ENCODE assay signal across 22 cellular contexts in genomic region chr1:31652891-31653489, GRCh38. TPM values are rescaled to one million over a fixed set of nuclear protein-coding genes. Genes with fewer than 3 reads are reported as not detected.
A peak's percentile ranks its signal among the peaks of the same experiment; 100 is the strongest.
DNase-seq lines count a peak whose midpoint lies in the region; ATAC-seq and TF ChIP-seq lines count a peak whose summit lies in the region.
"Had no signal": no experiment of that assay in that cellular context is flagged by ENCODE, and none has a peak within 500 bp of the region (broad histone marks: within the 10 kb centered on the region; RNA-seq: fewer than 3 reads in every experiment).

No MANE protein-coding gene starts in this region.

- ATAC-seq in left lung = peak; percentile 90
- no peak for ATAC-seq in HG03045 (IDR thresholded peaks at IDR 0.05; ENCODE audit: unreplicated experiment)
- ATAC-seq: A549, PC-3 had no signal

- H3K27me3 Mint-ChIP-seq in nephron (ENCODE audit: low read depth) = peaks cover 1% of the 10 kb centered on the region
- H3K27me3 Mint-ChIP-seq: CD4-positive, alpha-beta T cell had no signal

- H3K9me3 ChIP-seq in left lung = no peaks in the 10 kb centered on the region
- no peaks in the 10 kb centered on the region for H3K9me3 ChIP-seq in thyroid gland
- H3K9me3 ChIP-seq: A549; BLaER1 treated with 17β-estradiol and CSF1 and Interleukin-3, amounts not matched to agents 10 nM and 100 nM; SJSA1 had no signal

- H3K27ac ChIP-seq in caudate nucleus (ENCODE audit: low read depth, low read length) = peak overlapping the region; percentile 20
- H3K27ac ChIP-seq in left lung = no peak overlapping the region
- H3K27ac ChIP-seq in thyroid gland = peak overlapping the region; percentile 76 to 98 (median 91)
- H3K27ac ChIP-seq: A549, SJSA1 had no signal

- 30 to 46% methylated on average over 4 of the region's 4 CpGs for WGBS in thyroid gland, 2 donors

- intact Hi-C loops in left lung (cut with DNase I) = no loop called here
- intact Hi-C loops in thyroid gland (cut with DNase I) = no loop called here

- H3K27me3 ChIP-seq in left lung = no peaks in the 10 kb centered on the region
- no peaks in the 10 kb centered on the region for H3K27me3 ChIP-seq in thyroid gland
- H3K27me3 ChIP-seq: BLaER1 treated with 17β-estradiol and CSF1 and Interleukin-3, amounts not matched to agents 10 nM and 100 nM; SJSA1 had no signal

- H3K36me3 ChIP-seq in left lung (no peaks in the 10 kb centered on the region), thyroid gland (no peaks in the 10 kb centered on the region)
- H3K36me3 ChIP-seq: BLaER1 treated with 17β-estradiol and CSF1 and Interleukin-3, amounts not matched to agents 10 nM and 100 nM had no signal

- H3K27ac Mint-ChIP-seq in nephron = peak overlapping the region in 2 of 3 experiments; percentile 17 to 35
- H3K27ac Mint-ChIP-seq: CD4-positive, alpha-beta T cell; IgD-negative memory B cell had no signal

- H3K9me3 Mint-ChIP-seq in nephron = no peaks in the 10 kb centered on the region
- H3K9me3 Mint-ChIP-seq: CD4-positive, alpha-beta T cell; IgD-negative memory B cell had no signal

- TF ChIP-seq CTCF in left lung (IDR thresholded peaks at IDR 0.05) (no peak), nephron (IDR thresholded peaks at IDR 0.05; ENCODE audit: unreplicated experiment in 3 of 3) (no peak), thyroid gland (IDR thresholded peaks at IDR 0.05) (no peak)

- peaks cover 22% of the 10 kb centered on the region for H3K4me1 Mint-ChIP-seq in nephron
- H3K4me1 Mint-ChIP-seq: IgD-negative memory B cell had no signal

- H3K4me3 Mint-ChIP-seq in nephron = no peak overlapping the region
- H3K4me3 Mint-ChIP-seq: CD4-positive, alpha-beta T cell; IgD-negative memory B cell had no signal

- H3K36me3 Mint-ChIP-seq in nephron (ENCODE audit: low read depth) = peaks cover 7% of the 10 kb centered on the region
- H3K36me3 Mint-ChIP-seq: IgD-negative memory B cell had no signal

- H3K4me3 ChIP-seq in left lung (no peak overlapping the region), thyroid gland (replicated peaks in 1 of 3) (no peak overlapping the region)
- H3K4me3 ChIP-seq: A549; BLaER1 treated with 17β-estradiol and CSF1 and Interleukin-3, amounts not matched to agents 10 nM and 100 nM; SJSA1 had no signal

- H3K4me1 ChIP-seq in left lung (peaks cover 0 to 4% of the 10 kb centered on the region in 2 donors), thyroid gland (peaks cover 55 to 77% of the 10 kb centered on the region in 2 donors)
- H3K4me1 ChIP-seq: A549, SJSA1 had no signal

- no peak for DNase-seq in caudate nucleus (lab: John Stamatoyannopoulos, UW)
- no peak for DNase-seq in left lung
- DNase-seq in thyroid gland = peak in 1 of 2 donors; percentile 29
- DNase-seq in superior temporal gyrus (ENCODE audit: extremely low spot score) = no peak
- DNase-seq in NCI-H1436 (lab: John Stamatoyannopoulos, UW) = no peak
- DNase-seq: AML-193; CD4-positive, alpha-beta T cell; HCEC 1CT; NCI-H1048; NCI-H1694 treated with DMSO at 0.1 percent for 48 hours; NCI-H2081 treated with DMSO at 0.1 percent for 48 hours; NCI-H446; NCI-H526; NCI-H82; NK-92 treated with Interleukin-12 subunit alpha and Interleukin-12 subunit beta, amount 100 ng/mL, for 24 hours; PC-3 had no signal

- TF ChIP-seq POLR2A in thyroid gland (IDR thresholded peaks at IDR 0.05) = peak in 1 of 2 donors; percentile 18

RNA-seq across cellular contexts. Expression of gene PEF1, which starts 8.3 kb away (rescaled TPM):
- total RNA-seq in left lung (10 to 100 TPM; 70.3 to 75.8 TPM), thyroid gland (100 to 1,000 TPM; 180 to 355 (median 312) TPM)

RNA-seq across cellular contexts. Expression of gene HCRTR1, which starts 35.5 kb away (rescaled TPM):
- not detected for total RNA-seq in left lung
- 1 to 10 TPM in 2 of 4 donors, under 1 TPM in 2; 0.40 to 5.6 (median 1.3) TPM for total RNA-seq in thyroid gland
- total RNA-seq: CD4-positive, alpha-beta T cell; PC-3; SJSA1 had no signal

RNA-seq across cellular contexts. Expression of gene COL16A1, which starts 50.8 kb away (rescaled TPM):
- 100 to 1,000 TPM in 1 of 2 donors, 10 to 100 TPM in 1; 64.8 to 116 TPM for total RNA-seq in left lung
- 100 to 1,000 TPM in 2 of 4 donors, 10 to 100 TPM in 2; 61.3 to 121 (median 97.1) TPM for total RNA-seq in thyroid gland
- total RNA-seq: CD4-positive, alpha-beta T cell had no signal

Comparison
In these comparisons a context has a peak if more than half of its experiments do, and no peak if none do; other contexts are left out.
1. H3K27ac ChIP-seq: peak in caudate nucleus (single experiment) and thyroid gland (3 of 3); none in left lung (0 of 2).